ENCODE assay signal across 8 cellular contexts in the genomic region with DNA sequence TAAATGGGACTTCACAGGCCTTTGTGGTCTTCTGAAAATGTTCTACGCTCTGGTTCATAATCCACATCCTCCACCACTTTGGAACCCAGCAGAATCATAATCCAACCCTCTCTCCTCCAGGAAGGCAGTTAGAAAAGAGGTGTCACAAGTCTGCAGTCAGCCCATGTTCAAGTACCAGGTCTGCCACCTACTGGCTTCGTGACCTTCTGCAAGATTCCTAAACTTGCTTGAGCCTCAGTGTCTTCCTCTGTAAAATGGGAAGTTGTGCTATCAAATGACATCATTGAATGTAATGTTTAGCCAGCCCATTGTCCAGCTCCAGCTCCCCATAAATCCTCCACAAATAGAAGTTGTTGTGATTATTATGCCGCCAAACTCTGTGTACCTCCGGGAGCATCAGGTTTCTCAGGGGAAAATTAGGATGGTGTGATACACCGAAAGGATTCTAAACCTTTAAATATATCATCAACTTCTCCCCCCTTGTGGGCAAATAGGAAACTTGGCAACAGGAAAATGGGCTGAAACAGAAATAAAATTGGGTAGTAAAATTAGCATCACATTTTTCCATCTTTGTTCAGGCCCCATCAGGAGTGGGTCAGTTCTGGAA.
A peak's percentile ranks its signal among the peaks of the same experiment; 100 is the strongest.
DNase-seq lines count a peak whose midpoint lies in the region; ATAC-seq, FAIRE-seq and TF ChIP-seq lines count a peak whose summit lies in the region.

No MANE protein-coding gene starts in this region.

- peak; percentile 68 for FAIRE-seq in GM12891 (lab: Jason Lieb, UNC)

- no peak overlapping the region for H3K4me3 ChIP-seq in upper lobe of right lung

- H3K9me3 ChIP-seq in upper lobe of right lung, result no peaks in the 10 kb centered on the region

- TF ChIP-seq CTCF in upper lobe of right lung (IDR thresholded peaks at IDR 0.05), result peak; percentile 45

- DNase-seq in AG08395 (ENCODE audit: low spot score) (peak; percentile 50), GM12891 (ENCODE audit: insufficient read length, low spot score) (no peak), RPMI8226 (peak; percentile 39), fibroblast of the conjunctiva (ENCODE audit: low read depth) (peak; percentile 52), upper lobe of right lung (no peak)

- no peak for TF ChIP-seq POLR2A in GM12891 (IDR thresholded peaks at IDR 0.05; ENCODE audit: low read depth, low read length)

- ATAC-seq in upper lobe of right lung, result peak; percentile 74
- no peak for ATAC-seq in GM21423 (IDR thresholded peaks at IDR 0.05; ENCODE audit: unreplicated experiment)
- ATAC-seq in HG03095 (IDR thresholded peaks at IDR 0.05; ENCODE audit: unreplicated experiment), result no peak
- no peak for ATAC-seq in HG02759 (IDR thresholded peaks at IDR 0.05; ENCODE audit: unreplicated experiment)

- H3K36me3 ChIP-seq in upper lobe of right lung, result no peaks in the 10 kb centered on the region

- no peaks in the 10 kb centered on the region for H3K27me3 ChIP-seq in upper lobe of right lung

- no peak overlapping the region for H3K27ac ChIP-seq in upper lobe of right lung

- H3K4me1 ChIP-seq in upper lobe of right lung, result no peaks in the 10 kb centered on the region

- intact Hi-C loops in upper lobe of right lung (cut with DNase I), result no loop called here

TF ChIP-seq in GM12891, 5 proteins besides CTCF, POLR2A, EP300 and RAD21:
- no peak for TF ChIP-seq PAX5 (IDR thresholded peaks at IDR 0.05; ENCODE audit: insufficient read depth, low read length, severe bottlenecking)
- no peak for TF ChIP-seq TAF1 (IDR thresholded peaks at IDR 0.05; ENCODE audit: low read depth, low read length)
- no peak for TF ChIP-seq POU2F2 (IDR thresholded peaks at IDR 0.05; ENCODE audit: low read depth, low read length)
- TF ChIP-seq POLR2AphosphoS5 (IDR thresholded peaks at IDR 0.05; ENCODE audit: low read depth, low read length), result no peak
TF ChIP-seq in GM12891: peak in this region for 0.

Comparison
In these comparisons a context has a peak if more than half of its experiments do, and no peak if none do; other contexts are left out.
1. DNase-seq: peak in AG08395 (single experiment), RPMI8226 (single experiment) and fibroblast of the conjunctiva (single experiment); none in GM12891 (single experiment) and upper lobe of right lung (single experiment).